Comparison of ENCODE assay signal across 9 cellular contexts in genomic region chr2:80499095-80499494, GRCh38.
DNase-seq lines count a peak whose midpoint lies in the region; ATAC-seq and TF ChIP-seq lines count a peak whose summit lies in the region.
"Had no signal": no experiment of that assay in that cellular context is flagged by ENCODE, and none has a peak within 500 bp of the region (broad histone marks: within the 10 kb centered on the region; RNA-seq: fewer than 3 reads in every experiment).

No MANE protein-coding gene starts in this region.

- H3K27me3 ChIP-seq in MG63: no peaks in the 10 kb centered on the region
- H3K27me3 ChIP-seq in left lung: no peaks in the 10 kb centered on the region

- intact Hi-C loops in left lung (cut with DNase I): loop anchor here in 1 of 2 donors (10.0 kb wide), 1 partner anchor 174 kb away; no protein-coding TSS in a partner anchor

- DNase-seq in DMS114 treated with DMSO at 0.1 percent for 48 hours (lab: John Stamatoyannopoulos, UW; ENCODE audit: unreplicated experiment) (peak; percentile 39), MG63 (peak; percentile 6), astrocyte of the spinal cord (ENCODE audit: low read depth, low spot score) (peak; percentile 39), left lung (no peak)
- DNase-seq in activated CD4-positive, alpha-beta T cell treated with anti-CD3 and anti-CD28 coated beads, Interleukin-2, amount 50 U/mL, for 48 hours: no peak
- DNase-seq in activated CD4-positive, CD25-positive, alpha-beta regulatory T cell treated with anti-CD3 and anti-CD28 coated beads, Interleukin-2, amount 50 U/mL, for 72 hours: no peak

- H3K4me1 ChIP-seq in left lung: no peaks in the 10 kb centered on the region

- TF ChIP-seq CTCF in astrocyte of the spinal cord (IDR thresholded peaks at IDR 0.05; ENCODE audit: low read depth, low read length) (peak; percentile 59), left lung (IDR thresholded peaks at IDR 0.05) (peak in 1 of 2 donors; percentile 45)

- in situ Hi-C loops in astrocyte of the spinal cord (cut with HindIII; ENCODE audit: low sequenced_read_pairs): no loop called here

- no peaks in the 10 kb centered on the region for H3K9me3 ChIP-seq in MG63
- H3K9me3 ChIP-seq in left lung: no peaks in the 10 kb centered on the region

- H3K36me3 ChIP-seq in MG63 (no peaks in the 10 kb centered on the region), left lung (no peaks in the 10 kb centered on the region)

- ATAC-seq in left lung: peak; percentile 81
- ATAC-seq in HG03442 (IDR thresholded peaks at IDR 0.05; ENCODE audit: unreplicated experiment): no peak
- no peak for ATAC-seq in HG02885 (IDR thresholded peaks at IDR 0.05; ENCODE audit: poor library complexity, unreplicated experiment)

- H3K27ac ChIP-seq in left lung: no peak overlapping the region
- H3K27ac ChIP-seq: HL-60 had no signal

- H3K4me3 ChIP-seq in MG63 (no peak overlapping the region), astrocyte of the spinal cord (ENCODE audit: low read depth, low read length) (no peak overlapping the region), left lung (no peak overlapping the region)

Comparison
In these comparisons a context has a peak if more than half of its experiments do, and no peak if none do; other contexts are left out.
1. DNase-seq: peak in DMS114 treated with DMSO at 0.1 percent for 48 hours (single experiment), MG63 (single experiment) and astrocyte of the spinal cord (single experiment); none in left lung (0 of 2), activated CD4-positive, alpha-beta T cell treated with anti-CD3 and anti-CD28 coated beads, Interleukin-2, amount 50 U/mL, for 48 hours (0 of 2) and activated CD4-positive, CD25-positive, alpha-beta regulatory T cell treated with anti-CD3 and anti-CD28 coated beads, Interleukin-2, amount 50 U/mL, for 72 hours (single experiment).